8 cellular contexts compared by ENCODE assay signal in the genomic region with DNA sequence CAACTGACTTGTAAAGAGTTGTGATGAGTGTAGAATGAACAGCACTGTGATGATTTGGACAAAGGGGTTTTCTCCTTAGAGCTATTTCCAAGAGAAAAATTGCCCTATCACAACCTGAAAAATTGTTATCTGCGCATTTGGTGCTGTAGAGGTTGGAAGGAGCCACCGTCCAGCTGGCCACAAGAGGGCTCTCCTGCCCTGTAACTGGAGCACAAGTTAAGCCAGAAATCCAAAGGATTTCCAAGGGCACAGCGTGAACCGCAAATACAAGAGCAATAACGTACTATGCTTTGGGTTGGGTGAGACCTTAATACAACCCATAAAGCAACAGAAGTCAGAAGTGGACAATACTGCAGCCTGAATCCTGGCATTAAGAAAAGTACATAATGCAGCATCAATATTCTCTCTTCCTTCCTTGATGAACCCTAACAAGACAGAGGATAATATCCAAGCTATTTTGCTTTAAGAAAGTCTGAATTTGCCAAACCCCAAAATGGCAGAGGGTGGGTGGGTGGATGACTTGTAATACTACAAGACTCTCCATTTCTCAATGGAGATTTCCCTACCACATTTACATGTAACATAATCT. TPM values are rescaled to one million over a fixed set of nuclear protein-coding genes. Genes with fewer than 3 reads are reported as not detected.
A peak's percentile ranks its signal among the peaks of the same experiment; 100 is the strongest.
DNase-seq lines count a peak whose midpoint lies in the region; ATAC-seq and TF ChIP-seq lines count a peak whose summit lies in the region.

No MANE protein-coding gene starts in this region.

- no peaks in the 10 kb centered on the region for H3K9me3 ChIP-seq in body of pancreas

- peak; percentile 63 to 79 (median 76) for TF ChIP-seq CTCF in body of pancreas (IDR thresholded peaks at IDR 0.05)

- no peak overlapping the region for H3K27ac ChIP-seq in body of pancreas

- H3K36me3 ChIP-seq in body of pancreas (replicated peaks in 1 of 2; ENCODE audit: insufficient read depth in 1 of 2, low read depth in 2 of 2), result no peaks in the 10 kb centered on the region

- H3K4me1 ChIP-seq in body of pancreas, result no peaks in the 10 kb centered on the region

- no peak overlapping the region for H3K4me3 ChIP-seq in body of pancreas

- DNase-seq in Daoy (ENCODE audit: low read depth) (peak; percentile 74), NCI-H524 (lab: John Stamatoyannopoulos, UW) (peak; percentile 27 to 76), body of pancreas (peak; percentile 61 to 79 (median 69)), iPS-NIHi7 (ENCODE audit: extremely low spot score) (peak; percentile 75), superior temporal gyrus (ENCODE audit: extremely low spot score) (peak; percentile 84), activated gamma-delta T cell treated with Interleukin-2 at 50 U/mL for 16 hours (no peak)

- no peaks in the 10 kb centered on the region for H3K27me3 ChIP-seq in body of pancreas

- peak; percentile 49 for ATAC-seq in HG02678 (IDR thresholded peaks at IDR 0.05; ENCODE audit: unreplicated experiment)
- peak; percentile 72 for ATAC-seq in body of pancreas
- ATAC-seq in HG02610 (IDR thresholded peaks at IDR 0.05; ENCODE audit: unreplicated experiment), result no peak

- TF ChIP-seq POLR2A in body of pancreas (IDR thresholded peaks at IDR 0.05), result no peak

- WGBS in body of pancreas, 2 donors, result 1 to 3% methylated on average over 5 of the region's 5 CpGs

- intact Hi-C loops in body of pancreas (cut with DNase I), result loop anchor here (5.0 to 10.0 kb wide), 2 partner anchors 175 to 523 kb away; no protein-coding TSS in a partner anchor

RNA-seq across cellular contexts. Expression of a gene that starts 56.8 kb away (rescaled TPM):
- not detected in 2 replicates for total RNA-seq in Daoy (2014; rRNA removed; shearing (Covaris generic))
- under 1 TPM in 1 of 2 donors, not detected in 1; 0.78 TPM for total RNA-seq in body of pancreas
